In the genomic region with DNA sequence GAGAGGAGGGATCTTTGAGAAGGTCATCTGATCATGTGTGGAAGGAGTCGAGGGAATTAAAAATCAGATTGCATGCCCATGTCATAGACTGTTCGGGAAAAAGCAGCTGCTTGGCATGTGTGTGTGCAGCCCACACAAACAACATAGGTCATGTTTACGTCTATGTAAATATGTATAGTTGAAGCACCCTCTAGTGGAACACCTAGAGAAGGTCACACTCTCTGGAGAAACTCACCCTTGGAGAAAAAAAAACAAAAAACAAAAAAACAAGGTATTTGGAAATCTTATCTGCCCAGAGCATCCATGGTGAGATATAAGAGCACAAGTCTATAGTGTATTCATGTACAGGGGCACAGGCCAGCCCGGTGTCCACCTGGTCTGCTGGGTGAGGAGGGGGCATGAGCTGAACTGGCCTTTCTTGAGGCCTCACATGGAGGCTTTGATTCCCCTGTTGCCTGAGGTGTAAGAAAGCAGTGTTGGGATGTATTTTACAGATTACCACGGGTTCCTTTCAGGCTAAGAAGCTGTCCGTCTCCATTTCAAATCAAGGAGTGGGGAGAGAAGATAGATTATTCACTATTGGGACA, we compare ENCODE assay signal across 7 cellular contexts.
DNase-seq lines count a peak whose midpoint lies in the region; TF ChIP-seq lines count a peak whose summit lies in the region.

No MANE protein-coding gene starts in this region.

- H3K9me3 Mint-ChIP-seq in CD14-positive monocyte, result no peaks in the 10 kb centered on the region

- peak; percentile 45; the same call in 1 of the 2 replicates for TF ChIP-seq CTCF in GM12875 (IDR thresholded peaks at IDR 0.05; ENCODE audit: borderline replicate concordance, insufficient read depth, low read depth, low read length)
- TF ChIP-seq CTCF in HFF-Myc (IDR thresholded peaks at IDR 0.05; ENCODE audit: low read depth, low read length, missing control alignments), result peak; percentile 36
- peak; percentile 57 for TF ChIP-seq CTCF in OCI-LY3 (IDR thresholded peaks at IDR 0.05; ENCODE audit: low read depth, low read length)
- TF ChIP-seq CTCF in foreskin fibroblast (IDR thresholded peaks at IDR 0.05; ENCODE audit: low read depth, low read length), result peak; percentile 45
- no peak for TF ChIP-seq CTCF in CD14-positive monocyte (IDR thresholded peaks at IDR 0.05)

- H4K20me1 ChIP-seq in OCI-LY3 (ENCODE audit: insufficient read depth, low read length), result no peaks in the 10 kb centered on the region

- H3K4me1 Mint-ChIP-seq in CD14-positive monocyte, result no peaks in the 10 kb centered on the region

- DNase-seq in HFF-Myc (ENCODE audit: extremely low read depth, low read depth) (no peak), foreskin fibroblast (peak in 1 of 2 donors; percentile 2), CD14-positive monocyte (ENCODE audit: low spot score) (no peak), dedifferentiated amniotic fluid mesenchymal stem cell (ENCODE audit: extremely low spot score) (no peak)
- no peak for DNase-seq in activated naive CD4-positive, alpha-beta T cell (lab: John Stamatoyannopoulos, UW)

- H3K4me3 Mint-ChIP-seq in CD14-positive monocyte, result no peak overlapping the region

- H3K4me3 ChIP-seq in GM12875 (ENCODE audit: low read depth, low read length), result no peak overlapping the region
- H3K4me3 ChIP-seq in HFF-Myc (replicated peaks; ENCODE audit: low read depth, low read length), result no peak overlapping the region
- no peak overlapping the region for H3K4me3 ChIP-seq in OCI-LY3 (ENCODE audit: low read length)
- no peak overlapping the region for H3K4me3 ChIP-seq in foreskin fibroblast (ENCODE audit: low read depth in 1 of 2, low read length in 2 of 2)

- H3K36me3 Mint-ChIP-seq in CD14-positive monocyte, result no peaks in the 10 kb centered on the region

- no peaks in the 10 kb centered on the region for H3K79me2 ChIP-seq in OCI-LY3 (ENCODE audit: low read length)

- H3K27me3 Mint-ChIP-seq in CD14-positive monocyte (ENCODE audit: low read depth in 3 of 3), result peaks cover 0 to 3% (median 0%) of the 10 kb centered on the region in 3 donors

- H3K27ac ChIP-seq in OCI-LY3 (ENCODE audit: low read length), result no peak overlapping the region

- no peak overlapping the region for H3K9ac ChIP-seq in OCI-LY3 (ENCODE audit: low read length)

- H2AFZ ChIP-seq in OCI-LY3 (ENCODE audit: low read depth, low read length), result no peak overlapping the region

- no peaks in the 10 kb centered on the region for H3K9me3 ChIP-seq in OCI-LY3 (ENCODE audit: insufficient read depth, low read length)

- H3K27me3 ChIP-seq in OCI-LY3 (ENCODE audit: low read depth, low read length), result no peaks in the 10 kb centered on the region

- H3K4me1 ChIP-seq in OCI-LY3 (ENCODE audit: low read length), result no peaks in the 10 kb centered on the region; the same call in 1 of the 2 replicates

- no peak overlapping the region for H3K27ac Mint-ChIP-seq in CD14-positive monocyte

- no peaks in the 10 kb centered on the region for H3K36me3 ChIP-seq in OCI-LY3 (replicated peaks; ENCODE audit: low read depth, low read length)

- intact Hi-C loops in CD14-positive monocyte (cut with micrococcal nuclease), result no loop called here

- no peak overlapping the region for H3K4me2 ChIP-seq in OCI-LY3 (ENCODE audit: low read length)
